25 cellular contexts compared by ENCODE assay signal in genomic region chr2:26709323-26710110, GRCh38. TPM values are rescaled to one million over a fixed set of nuclear protein-coding genes. Genes with fewer than 3 reads are reported as not detected.
DNase-seq lines count a peak whose midpoint lies in the region; ATAC-seq and TF ChIP-seq lines count a peak whose summit lies in the region.
"Had no signal": no experiment of that assay in that cellular context is flagged by ENCODE, and none has a peak within 500 bp of the region (broad histone marks: within the 10 kb centered on the region; RNA-seq: fewer than 3 reads in every experiment).

No MANE protein-coding gene starts in this region.

- H3K9me3 ChIP-seq in adrenal gland (replicated peaks in 1 of 3) (no peaks in the 10 kb centered on the region), endodermal cell (ENCODE audit: control insufficient read depth, low read length) (no peaks in the 10 kb centered on the region), muscle layer of colon (ENCODE audit: low read length) (no peaks in the 10 kb centered on the region), tibial artery (no peaks in the 10 kb centered on the region), OCI-LY7 (ENCODE audit: low read length) (no peaks in the 10 kb centered on the region)
- H3K9me3 ChIP-seq: gastrocnemius medialis, SK-N-SH, tibial nerve had no signal

- no peaks in the 10 kb centered on the region for H3K36me3 Mint-ChIP-seq in endodermal cell (ENCODE audit: low read depth)
- H3K36me3 Mint-ChIP-seq: activated naive CD4-positive, alpha-beta T cell treated with anti-CD3 and anti-CD28 coated beads, Interleukin-2, amount 50 U/mL, for 24 hours had no signal

- no peak for TF ChIP-seq POLR2A in adrenal gland (IDR thresholded peaks at IDR 0.05)

- WGBS in adrenal gland, 4 donors = 53 to 58% (median 55%) methylated on average over 19 of the region's 19 CpGs
- 60 to 83% methylated on average over 12 to 19 of the region's 19 CpGs for WGBS in endodermal cell (ENCODE audit: insufficient coverage in 1 of 2, insufficient read length in 1 of 2), 2 experiments

- H3K4me2 ChIP-seq in OCI-LY7 (ENCODE audit: low read length) = no peak overlapping the region
- H3K4me2 ChIP-seq: KMS-11, SK-N-SH had no signal

- POLR2A ChIA-PET in OCI-LY7 (lab: Charles Lee) = no interaction called here

- no peak for TF ChIP-seq CTCF in adrenal gland (IDR thresholded peaks at IDR 0.05)
- TF ChIP-seq CTCF in endodermal cell (conservative IDR thresholded peaks at IDR 0.05) = no peak
- no peak for TF ChIP-seq CTCF in tibial artery (IDR thresholded peaks at IDR 0.05)
- TF ChIP-seq CTCF in OCI-LY7 (conservative IDR thresholded peaks at IDR 0.05; ENCODE audit: low read length) = no peak

- no peaks in the 10 kb centered on the region for H4K20me1 ChIP-seq in OCI-LY7 (ENCODE audit: insufficient read depth, low read length)

- H3K9me3 Mint-ChIP-seq in endodermal cell = no peaks in the 10 kb centered on the region
- H3K9me3 Mint-ChIP-seq: activated CD4-positive, alpha-beta memory T cell treated with anti-CD3 and anti-CD28 coated beads, Interleukin-2, amount 10 ng/mL, durations not matched to agents 7 days and 5 days; activated naive CD4-positive, alpha-beta T cell treated with anti-CD3 and anti-CD28 coated beads, Interleukin-2, amount 50 U/mL, for 24 hours; activated T-helper 2 cell treated with anti-CD3 and anti-CD28 coated beads, Interferon-gamma antibody, Interleukin-2, Interleukin-4, amounts not matched to agents 10 μg/mL and 5 μg/mL and 100 μg/mL, durations not matched to agents 14 hours and 24 hours and 36 hours; stimulated activated naive CD8-positive, alpha-beta T cell treated with anti-CD3 and anti-CD28 coated beads, Interleukin-15, amount 100 ng/mL, for 72 hours; T-helper 1 cell treated with Interleukin-12 subunit alpha and Interleukin-12 subunit beta and Interleukin-4 antibody, amounts not matched to agents 30 μg/mL and 1 μg/mL, for 36 hours had no signal

- H3K9ac ChIP-seq in endodermal cell (ENCODE audit: extremely low read depth, low read length, poor library complexity, severe bottlenecking) = no peak overlapping the region
- H3K9ac ChIP-seq in muscle layer of colon (ENCODE audit: low read length) = no peak overlapping the region
- H3K9ac ChIP-seq: KMS-11, SK-N-SH had no signal

- peaks cover 14% of the 10 kb centered on the region for H3K4me1 Mint-ChIP-seq in endodermal cell
- H3K4me1 Mint-ChIP-seq: activated CD4-positive, alpha-beta memory T cell treated with anti-CD3 and anti-CD28 coated beads, Interleukin-2, amount 10 ng/mL, durations not matched to agents 7 days and 5 days; activated naive CD4-positive, alpha-beta T cell treated with anti-CD3 and anti-CD28 coated beads, Interleukin-2, amount 50 U/mL, for 24 hours; stimulated activated naive CD8-positive, alpha-beta T cell treated with anti-CD3 and anti-CD28 coated beads, Interleukin-15, amount 100 ng/mL, for 72 hours had no signal

- H3K27ac Mint-ChIP-seq in endodermal cell = no peak overlapping the region
- H3K27ac Mint-ChIP-seq: activated CD4-positive, alpha-beta memory T cell treated with anti-CD3 and anti-CD28 coated beads, Interleukin-2, amount 10 ng/mL, durations not matched to agents 7 days and 5 days; activated T-helper 2 cell treated with anti-CD3 and anti-CD28 coated beads, Interferon-gamma antibody, Interleukin-2, Interleukin-4, amounts not matched to agents 10 μg/mL and 5 μg/mL and 100 μg/mL, durations not matched to agents 14 hours and 24 hours and 36 hours; stimulated activated naive CD8-positive, alpha-beta T cell treated with anti-CD3 and anti-CD28 coated beads, Interleukin-15, amount 100 ng/mL, for 72 hours; T-helper 1 cell treated with Interleukin-12 subunit alpha and Interleukin-12 subunit beta and Interleukin-4 antibody, amounts not matched to agents 30 μg/mL and 1 μg/mL, for 36 hours had no signal

- H3K27ac ChIP-seq in adrenal gland (peak overlapping the region; percentile 68 to 98 (median 79)), endodermal cell (ENCODE audit: low read depth, low read length) (peak overlapping the region; percentile 31), muscle layer of colon (ENCODE audit: low read depth, low read length) (peak overlapping the region; percentile 71), tibial artery (peak overlapping the region; percentile 48 to 59), OCI-LY7 (ENCODE audit: low read depth, low read length, poor library complexity, severe bottlenecking) (no peak overlapping the region)
- H3K27ac ChIP-seq: gastrocnemius medialis, KMS-11, tibial nerve had no signal

- H3K4me3 Mint-ChIP-seq in endodermal cell = no peak overlapping the region
- H3K4me3 Mint-ChIP-seq: activated CD4-positive, alpha-beta memory T cell treated with anti-CD3 and anti-CD28 coated beads, Interleukin-2, amount 10 ng/mL, durations not matched to agents 7 days and 5 days; activated naive CD4-positive, alpha-beta T cell treated with anti-CD3 and anti-CD28 coated beads, Interleukin-2, amount 50 U/mL, for 24 hours; stimulated activated naive CD8-positive, alpha-beta T cell treated with anti-CD3 and anti-CD28 coated beads, Interleukin-15, amount 100 ng/mL, for 72 hours; T-helper 1 cell treated with Interleukin-12 subunit alpha and Interleukin-12 subunit beta and Interleukin-4 antibody, amounts not matched to agents 30 μg/mL and 1 μg/mL, for 36 hours had no signal

- H3K27me3 Mint-ChIP-seq in endodermal cell (ENCODE audit: insufficient read depth) = peaks cover 1% of the 10 kb centered on the region
- H3K27me3 Mint-ChIP-seq: stimulated activated naive CD8-positive, alpha-beta T cell treated with anti-CD3 and anti-CD28 coated beads, Interleukin-15, amount 100 ng/mL, for 72 hours had no signal

- peaks cover 80 to 100% of the 10 kb centered on the region in 2 donors for H3K4me1 ChIP-seq in adrenal gland (replicated peaks in 1 of 2)
- H3K4me1 ChIP-seq in endodermal cell (ENCODE audit: control insufficient read depth, insufficient read depth, low read length) = no peaks in the 10 kb centered on the region
- H3K4me1 ChIP-seq in muscle layer of colon (ENCODE audit: insufficient read depth, low read length) = peaks cover 59% of the 10 kb centered on the region
- peaks cover 0 to 79% (median 61%) of the 10 kb centered on the region in 4 donors for H3K4me1 ChIP-seq in tibial artery
- no peaks in the 10 kb centered on the region for H3K4me1 ChIP-seq in OCI-LY7 (ENCODE audit: insufficient read depth, low read length, poor library complexity, severe bottlenecking)

- H2AFZ ChIP-seq in OCI-LY7 (ENCODE audit: low read length) = no peak overlapping the region

- CTCF ChIA-PET in OCI-LY7 (lab: Charles Lee; ENCODE audit: unreplicated experiment) = no interaction called here

- no TSS peak for BruUV-seq in OCI-LY7 (replicated peaks; lab: Mats Ljungman, UMichigan)

- H3K36me3 ChIP-seq in adrenal gland (replicated peaks in 1 of 2) (no peaks in the 10 kb centered on the region), endodermal cell (ENCODE audit: control insufficient read depth, insufficient read depth, low read length) (no peaks in the 10 kb centered on the region), muscle layer of colon (ENCODE audit: insufficient read depth, low read length) (no peaks in the 10 kb centered on the region), tibial artery (no peaks in the 10 kb centered on the region), OCI-LY7 (ENCODE audit: insufficient read depth, low read length) (no peaks in the 10 kb centered on the region)
- H3K36me3 ChIP-seq: gastrocnemius medialis, tibial nerve had no signal

- H3K4me3 ChIP-seq in adrenal gland = no peak overlapping the region
- H3K4me3 ChIP-seq in endodermal cell (ENCODE audit: low read length) = no peak overlapping the region
- H3K4me3 ChIP-seq in muscle layer of colon (ENCODE audit: low read depth in 1 of 2, low read length in 2 of 2) = no peak overlapping the region
- no peak overlapping the region for H3K4me3 ChIP-seq in tibial artery
- no peak overlapping the region for H3K4me3 ChIP-seq in OCI-LY7 (ENCODE audit: low read depth, low read length, poor library complexity, severe bottlenecking)
- H3K4me3 ChIP-seq: gastrocnemius medialis, lung, tibial nerve had no signal

- intact Hi-C loops in adrenal gland (cut with DNase I) = no loop called here
- intact Hi-C loops in tibial artery (cut with DNase I; ENCODE audit: low total_unique reads) = no loop called here
- intact Hi-C loops in OCI-LY7 (cut with micrococcal nuclease; ENCODE audit: unreplicated experiment) = no loop called here

- H3K27me3 ChIP-seq in adrenal gland (no peaks in the 10 kb centered on the region), endodermal cell (ENCODE audit: control insufficient read depth, insufficient read depth, low read length, poor library complexity, severe bottlenecking) (no peaks in the 10 kb centered on the region), muscle layer of colon (ENCODE audit: control insufficient read depth in 1 of 2, insufficient read depth in 2 of 2, low read length in 2 of 2) (no peaks in the 10 kb centered on the region), tibial artery (no peaks in the 10 kb centered on the region)
- H3K27me3 ChIP-seq: gastrocnemius medialis had no signal

- no peaks in the 10 kb centered on the region for H3K9me2 ChIP-seq in OCI-LY7 (ENCODE audit: insufficient read depth, low read length)
- H3K9me2 ChIP-seq: SK-N-SH had no signal

- no peak for ATAC-seq in HG03025 (IDR thresholded peaks at IDR 0.05; ENCODE audit: low FRiP score, unreplicated experiment)
- ATAC-seq: gastrocnemius medialis; stimulated activated naive CD8-positive, alpha-beta T cell treated with anti-CD3 and anti-CD28 coated beads, Interleukin-15, amount 100 ng/mL, for 72 hours had no signal

- peak in 3 of 7 donors; percentile 34 to 69 (median 53) for DNase-seq in adrenal gland
- no peak for DNase-seq in endodermal cell
- no peak for DNase-seq in tibial artery
- DNase-seq in activated CD4-positive, alpha-beta T cell treated with anti-CD3 and anti-CD28 coated beads for 4 hours = no peak
- no peak for DNase-seq in OCI-LY7 (ENCODE audit: low spot score)
- DNase-seq: activated CD4-positive, alpha-beta memory T cell treated with anti-CD3 and anti-CD28 coated beads, Interleukin-2, amount 10 ng/mL, durations not matched to agents 7 days and 5 days; anterior cingulate cortex; caudate nucleus; COR-L47; gastrocnemius medialis; GDM1; HCEC 1CT; NCI-H1436; NCI-H2107; OCI-M1; SK-N-SH; stimulated activated naive CD8-positive, alpha-beta T cell treated with anti-CD3 and anti-CD28 coated beads, Interleukin-15, amount 100 ng/mL, for 72 hours had no signal

- no peaks in the 10 kb centered on the region for H3K79me2 ChIP-seq in OCI-LY7 (ENCODE audit: insufficient read depth, low read depth, low read length)

RNA-seq across cellular contexts. Expression of gene KCNK3, which starts 17.0 kb away (rescaled TPM):
- total RNA-seq in adrenal gland (100 to 1,000 TPM; 366 to 595 (median 455) TPM), endodermal cell (not detected), OCI-LY7 (2022) (not detected in 2 replicates)
- polyA plus RNA-seq in adrenal gland = 100 to 1,000 TPM; 133 to 325 (median 160) TPM
- polyA plus RNA-seq in endodermal cell (2013, experiment 1 of 2) = 1.9 TPM
- 1.7 TPM for polyA plus RNA-seq in endodermal cell (2013, experiment 2 of 2)
- total RNA-seq in OCI-LY7 (2014; rRNA removed; shearing (Covaris generic)) = not detected in 2 replicates
- total RNA-seq: activated CD4-positive, alpha-beta memory T cell treated with anti-CD3 and anti-CD28 coated beads, Interleukin-2, amount 10 ng/mL, durations not matched to agents 7 days and 5 days; activated T-helper 2 cell treated with anti-CD3 and anti-CD28 coated beads, Interferon-gamma antibody, Interleukin-2, Interleukin-4, amounts not matched to agents 10 μg/mL and 5 μg/mL and 100 μg/mL, durations not matched to agents 14 hours and 24 hours and 36 hours had no signal

RNA-seq across cellular contexts. Expression of gene SLC35F6, which starts 54.6 kb away (rescaled TPM):
- total RNA-seq in adrenal gland (10 to 100 TPM; 51.0 to 92.4 (median 68.3) TPM), endodermal cell (10 to 100 TPM; 23.3 to 24.8 TPM), OCI-LY7 (2022) (12.9 and 15.0 TPM in 2 replicates)
- 10 to 100 TPM; 20.0 to 49.8 (median 23.7) TPM for polyA plus RNA-seq in adrenal gland
- 13.4 TPM for polyA plus RNA-seq in endodermal cell (2013, experiment 1 of 2)
- 12.8 TPM for polyA plus RNA-seq in endodermal cell (2013, experiment 2 of 2)
- 10.4 and 10.6 TPM in 2 replicates for total RNA-seq in OCI-LY7 (2014; rRNA removed; shearing (Covaris generic))

Comparison
In these comparisons a context has a peak if more than half of its experiments do, and no peak if none do; other contexts are left out.
1. RNA of gene KCNK3, which starts 17.0 kb away (total RNA-seq): 366 to 595 TPM in adrenal gland; not detected in endodermal cell and not detected in OCI-LY7; every median in the first group is over 100 times any median in the second.